Comparison of ENCODE assay signal across 28 cellular contexts in genomic region chr2:28696261-28696660, GRCh38.
"Had no signal": no experiment of that assay in that cellular context is flagged by ENCODE, and none has a peak within 500 bp of the region (broad histone marks: within the 10 kb centered on the region; RNA-seq: fewer than 3 reads in every experiment).

No MANE protein-coding gene starts in this region.

- H3K9me3 Mint-ChIP-seq: dendritic cell treated with granulocyte-macrophage colony-stimulating factor and Interleukin-4, amounts not matched to agents 40 ng/mL and 50 ng/mL, for 4 days; immature natural killer cell; memory B cell; mesothelial cell of epicardium; naive thymus-derived CD4-positive, alpha-beta T cell; nephron progenitor cell; stimulated activated naive B cell treated with anti-CD40 and anti-IgM and Interleukin-4, amounts not matched to agents 10 μg/mL and 1 μg/mL and 100 μg/mL, for 72 hours; stimulated activated naive CD8-positive, alpha-beta T cell treated with anti-CD3 and anti-CD28 coated beads, Interleukin-15, Interleukin-2, amounts not matched to agents 100 ng/mL and 50 ng/mL, for 24 hours had no signal

- H3K36me3 Mint-ChIP-seq: memory B cell; mesothelial cell of epicardium; stimulated activated naive B cell treated with anti-CD40 and anti-IgM and Interleukin-4, amounts not matched to agents 10 μg/mL and 1 μg/mL and 100 μg/mL, for 72 hours had no signal

- DNase-seq: colonic mucosa; effector memory CD4-positive, alpha-beta T cell; foreskin melanocyte; glutamatergic neuron; heart right ventricle; hippocampal formation; immature natural killer cell; islet precursor cell; kidney glomerular epithelial cell; naive thymus-derived CD4-positive, alpha-beta T cell; nephron progenitor cell; occipital lobe; ovary; psoas muscle; right cardiac atrium; small intestine; stimulated activated CD4-positive, alpha-beta T cell treated with anti-CD3 and anti-CD28 coated beads, Interleukin-15, amount 100 ng/mL, for 24 hours; stimulated activated CD4-positive, alpha-beta T cell treated with anti-CD3 and anti-CD28 coated beads, Interleukin-2, amount 100 ng/mL, for 48 hours; stimulated activated naive B cell treated with anti-CD40 and anti-IgM and Interleukin-4, amounts not matched to agents 10 μg/mL and 1 μg/mL and 100 μg/mL, for 72 hours; transverse colon had no signal

- H3K27ac ChIP-seq: colonic mucosa, heart right ventricle, ovary, psoas muscle, suprapubic skin had no signal

- ATAC-seq: heart right ventricle; left lobe of liver; naive thymus-derived CD4-positive, alpha-beta T cell; psoas muscle; right cardiac atrium; stimulated activated naive B cell treated with anti-CD40 and anti-IgM and Interleukin-4, amounts not matched to agents 10 μg/mL and 1 μg/mL and 100 μg/mL, for 72 hours had no signal

- H3K4me1 Mint-ChIP-seq: immature natural killer cell; memory B cell; stimulated activated naive B cell treated with anti-CD40 and anti-IgM and Interleukin-4, amounts not matched to agents 10 μg/mL and 1 μg/mL and 100 μg/mL, for 72 hours had no signal

- H3K4me3 ChIP-seq: colonic mucosa, esophagus muscularis mucosa, heart right ventricle, lung, ovary, psoas muscle, suprapubic skin, transverse colon had no signal

- H3K27me3 ChIP-seq: colonic mucosa, esophagus muscularis mucosa, heart right ventricle, ovary, suprapubic skin, transverse colon had no signal

- H3K36me3 ChIP-seq: colonic mucosa, esophagus muscularis mucosa, heart right ventricle, ovary, suprapubic skin, transverse colon had no signal

- H3K27ac Mint-ChIP-seq: dendritic cell treated with granulocyte-macrophage colony-stimulating factor and Interleukin-4, amounts not matched to agents 40 ng/mL and 50 ng/mL, for 4 days; immature natural killer cell; memory B cell; naive thymus-derived CD4-positive, alpha-beta T cell; nephron progenitor cell; stimulated activated naive CD8-positive, alpha-beta T cell treated with anti-CD3 and anti-CD28 coated beads, Interleukin-15, Interleukin-2, amounts not matched to agents 100 ng/mL and 50 ng/mL, for 24 hours had no signal

- H3K27me3 Mint-ChIP-seq: dendritic cell treated with granulocyte-macrophage colony-stimulating factor and Interleukin-4, amounts not matched to agents 40 ng/mL and 50 ng/mL, for 4 days; stimulated activated naive B cell treated with anti-CD40 and anti-IgM and Interleukin-4, amounts not matched to agents 10 μg/mL and 1 μg/mL and 100 μg/mL, for 72 hours; stimulated activated naive CD8-positive, alpha-beta T cell treated with anti-CD3 and anti-CD28 coated beads, Interleukin-15, Interleukin-2, amounts not matched to agents 100 ng/mL and 50 ng/mL, for 24 hours had no signal

- H3K4me1 ChIP-seq: colonic mucosa, suprapubic skin had no signal

- H3K9me3 ChIP-seq: colonic mucosa, esophagus muscularis mucosa, heart right ventricle, ovary, psoas muscle, suprapubic skin, transverse colon had no signal

- H3K4me3 Mint-ChIP-seq: dendritic cell treated with granulocyte-macrophage colony-stimulating factor and Interleukin-4, amounts not matched to agents 40 ng/mL and 50 ng/mL, for 4 days; immature natural killer cell; memory B cell; mesothelial cell of epicardium; naive thymus-derived CD4-positive, alpha-beta T cell; nephron progenitor cell; stimulated activated naive B cell treated with anti-CD40 and anti-IgM and Interleukin-4, amounts not matched to agents 10 μg/mL and 1 μg/mL and 100 μg/mL, for 72 hours; stimulated activated naive CD8-positive, alpha-beta T cell treated with anti-CD3 and anti-CD28 coated beads, Interleukin-15, Interleukin-2, amounts not matched to agents 100 ng/mL and 50 ng/mL, for 24 hours had no signal
